ENCODE assay signal across 1 cellular context in genomic region chr16:2465653-2466415, GRCh38.
TF ChIP-seq lines count a peak whose summit lies in the region.

No MANE protein-coding gene starts in this region.

TF ChIP-seq in HCT116, 20 proteins besides CTCF, POLR2A, EP300 and RAD21 (continued from another document):
- TF ChIP-seq ZFX (IDR thresholded peaks at IDR 0.05) (no peak), SRF (IDR thresholded peaks at IDR 0.05; ENCODE audit: low read depth) (no peak), EZH2phosphoT487 (IDR thresholded peaks at IDR 0.05; ENCODE audit: borderline replicate concordance) (no peak), CBX3 (IDR thresholded peaks at IDR 0.05; ENCODE audit: low read depth) (no peak), FOSL1 (IDR thresholded peaks at IDR 0.05; ENCODE audit: low read depth) (no peak), REST (IDR thresholded peaks at IDR 0.05; ENCODE audit: low read depth) (no peak)
